Comparison of ENCODE assay signal across 8 cellular contexts in the genomic region with DNA sequence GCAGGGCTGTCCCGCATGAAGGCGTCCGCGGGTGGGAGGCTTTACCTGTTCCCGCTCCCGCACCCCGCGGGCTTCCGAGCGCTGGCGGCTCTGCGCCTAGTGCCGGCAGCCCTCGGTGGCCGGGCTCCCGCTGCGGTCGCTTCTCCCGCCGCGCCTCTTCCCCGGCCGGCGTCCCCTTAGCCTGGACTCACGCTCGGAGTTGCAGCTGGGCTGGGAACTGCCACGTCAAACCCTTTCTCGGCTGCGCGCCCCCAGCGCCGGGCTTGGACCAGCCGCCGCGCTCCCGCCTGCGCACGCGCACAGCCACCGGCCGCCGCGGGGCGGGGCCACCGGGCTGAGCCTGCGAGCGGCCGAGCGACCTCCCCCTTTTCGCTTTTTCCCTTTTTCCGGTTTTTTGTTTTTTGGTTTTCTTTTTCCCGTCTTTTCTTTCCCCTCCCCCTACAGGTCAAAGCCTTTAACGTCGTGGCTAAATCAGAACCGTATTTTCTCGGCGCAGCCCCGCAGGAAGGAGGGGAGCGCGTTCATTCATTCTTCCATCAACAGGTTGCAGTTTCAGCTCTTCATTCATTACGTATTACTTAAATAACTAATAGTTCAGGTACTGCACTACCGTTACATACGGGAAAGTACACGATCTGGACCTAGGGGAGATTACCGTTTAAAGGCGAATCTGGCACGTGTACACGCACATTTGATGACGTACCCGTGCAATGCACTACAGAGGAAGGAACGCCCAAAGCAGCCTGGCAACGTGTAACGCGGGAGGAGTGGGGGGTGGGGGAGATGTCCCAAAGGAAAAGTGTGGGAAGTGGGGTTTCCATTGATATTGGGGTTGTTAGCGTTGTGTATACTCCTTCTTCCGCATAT. TPM values are rescaled to one million over a fixed set of nuclear protein-coding genes. Genes with fewer than 3 reads are reported as not detected.
DNase-seq lines count a peak whose midpoint lies in the region; ATAC-seq and TF ChIP-seq lines count a peak whose summit lies in the region.

A gene with protein sequence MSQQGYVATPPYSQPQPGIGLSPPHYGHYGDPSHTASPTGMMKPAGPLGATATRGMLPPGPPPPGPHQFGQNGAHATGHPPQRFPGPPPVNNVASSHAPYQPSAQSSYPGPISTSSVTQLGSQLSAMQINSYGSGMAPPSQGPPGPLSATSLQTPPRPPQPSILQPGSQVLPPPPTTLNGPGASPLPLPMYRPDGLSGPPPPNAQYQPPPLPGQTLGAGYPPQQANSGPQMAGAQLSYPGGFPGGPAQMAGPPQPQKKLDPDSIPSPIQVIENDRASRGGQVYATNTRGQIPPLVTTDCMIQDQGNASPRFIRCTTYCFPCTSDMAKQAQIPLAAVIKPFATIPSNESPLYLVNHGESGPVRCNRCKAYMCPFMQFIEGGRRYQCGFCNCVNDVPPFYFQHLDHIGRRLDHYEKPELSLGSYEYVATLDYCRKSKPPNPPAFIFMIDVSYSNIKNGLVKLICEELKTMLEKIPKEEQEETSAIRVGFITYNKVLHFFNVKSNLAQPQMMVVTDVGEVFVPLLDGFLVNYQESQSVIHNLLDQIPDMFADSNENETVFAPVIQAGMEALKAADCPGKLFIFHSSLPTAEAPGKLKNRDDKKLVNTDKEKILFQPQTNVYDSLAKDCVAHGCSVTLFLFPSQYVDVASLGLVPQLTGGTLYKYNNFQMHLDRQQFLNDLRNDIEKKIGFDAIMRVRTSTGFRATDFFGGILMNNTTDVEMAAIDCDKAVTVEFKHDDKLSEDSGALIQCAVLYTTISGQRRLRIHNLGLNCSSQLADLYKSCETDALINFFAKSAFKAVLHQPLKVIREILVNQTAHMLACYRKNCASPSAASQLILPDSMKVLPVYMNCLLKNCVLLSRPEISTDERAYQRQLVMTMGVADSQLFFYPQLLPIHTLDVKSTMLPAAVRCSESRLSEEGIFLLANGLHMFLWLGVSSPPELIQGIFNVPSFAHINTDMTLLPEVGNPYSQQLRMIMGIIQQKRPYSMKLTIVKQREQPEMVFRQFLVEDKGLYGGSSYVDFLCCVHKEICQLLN (minus strand): TSS at position 231 of the 867 bp plus-strand sequence. CDS start 2,430 bp downstream, outside the sequence.

- H3K4me1 Mint-ChIP-seq in activated naive CD4-positive, alpha-beta T cell treated with anti-CD3 and anti-CD28 coated beads, Interleukin-2, amount 50 U/mL, for 24 hours: peaks cover 20% of the 10 kb centered on the region

- H3K9me3 Mint-ChIP-seq in activated naive CD4-positive, alpha-beta T cell treated with anti-CD3 and anti-CD28 coated beads, Interleukin-2, amount 50 U/mL, for 24 hours: no peaks in the 10 kb centered on the region

- peak within 1 kb of the TSS; percentile 78 for H2AFZ ChIP-seq in osteoblast (ENCODE audit: low read length)

- H3K36me3 Mint-ChIP-seq in activated naive CD4-positive, alpha-beta T cell treated with anti-CD3 and anti-CD28 coated beads, Interleukin-2, amount 50 U/mL, for 24 hours: peaks cover 8% of the 10 kb centered on the region

- H3K27ac ChIP-seq in osteoblast (ENCODE audit: low read depth, low read length) (peak within 1 kb of the TSS; percentile 99), thoracic aorta (peak within 1 kb of the TSS; percentile 93 to 94)

- no peak for TF ChIP-seq CTCF in osteoblast (IDR thresholded peaks at IDR 0.05; ENCODE audit: extremely low read depth, low read depth, low read length)
- no peak for TF ChIP-seq CTCF in thoracic aorta (IDR thresholded peaks at IDR 0.05)

- peak; percentile 28 for DNase-seq in GM04503 (ENCODE audit: low read depth)
- DNase-seq in HAP-1 (ENCODE audit: low spot score in 2 of 2): peak; percentile 84 to 93
- peak; percentile 84 for DNase-seq in MG63
- DNase-seq in glomerular visceral epithelial cell (ENCODE audit: extremely low spot score): peak; percentile 91
- DNase-seq in osteoblast (ENCODE audit: insufficient read length, low spot score, missing footprints): peak; percentile 98
- DNase-seq in thoracic aorta (ENCODE audit: low spot score): peak; percentile 57

- no peaks in the 10 kb centered on the region for H3K27me3 Mint-ChIP-seq in activated naive CD4-positive, alpha-beta T cell treated with anti-CD3 and anti-CD28 coated beads, Interleukin-2, amount 50 U/mL, for 24 hours

- H3K4me2 ChIP-seq in osteoblast (ENCODE audit: insufficient read depth, low read length): peak within 1 kb of the TSS; percentile 93

- H3K36me3 ChIP-seq in HAP-1 (replicated peaks): peaks cover 21% of the 10 kb centered on the region
- peaks cover 26% of the 10 kb centered on the region for H3K36me3 ChIP-seq in MG63
- H3K36me3 ChIP-seq in osteoblast (ENCODE audit: insufficient read depth, low read length): peaks cover 28% of the 10 kb centered on the region
- H3K36me3 ChIP-seq in thoracic aorta: peaks cover 18% of the 10 kb centered on the region

- peak within 1 kb of the TSS; percentile 99 for H3K4me3 Mint-ChIP-seq in activated naive CD4-positive, alpha-beta T cell treated with anti-CD3 and anti-CD28 coated beads, Interleukin-2, amount 50 U/mL, for 24 hours

- H3K79me2 ChIP-seq in osteoblast (ENCODE audit: insufficient read depth, low read length): peaks cover 48% of the 10 kb centered on the region

- peaks cover 16% of the 10 kb centered on the region for H3K4me1 ChIP-seq in HAP-1
- peaks cover 37% of the 10 kb centered on the region for H3K4me1 ChIP-seq in osteoblast (ENCODE audit: insufficient read depth, low read length)
- peaks cover 26 to 39% of the 10 kb centered on the region in 2 donors for H3K4me1 ChIP-seq in thoracic aorta (ENCODE audit: control insufficient read depth in 1 of 2, low read depth in 2 of 2)

- in situ Hi-C loops in HAP-1 (cut with MboI; ENCODE audit: low sequenced_read_pairs): no loop called here

- no peaks in the 10 kb centered on the region; the same call in 1 of the 2 replicates for H3K9me3 ChIP-seq in HAP-1
- H3K9me3 ChIP-seq in MG63: no peaks in the 10 kb centered on the region
- no peaks in the 10 kb centered on the region for H3K9me3 ChIP-seq in osteoblast (ENCODE audit: low read depth, low read length)
- no peaks in the 10 kb centered on the region for H3K9me3 ChIP-seq in thoracic aorta

- H3K27ac Mint-ChIP-seq in activated naive CD4-positive, alpha-beta T cell treated with anti-CD3 and anti-CD28 coated beads, Interleukin-2, amount 50 U/mL, for 24 hours: peak within 1 kb of the TSS; percentile 100

- H4K20me1 ChIP-seq in osteoblast (ENCODE audit: insufficient read depth, low read length): peaks cover 35% of the 10 kb centered on the region

- H3K27me3 ChIP-seq in HAP-1 (ENCODE audit: low read depth) (no peaks in the 10 kb centered on the region), MG63 (no peaks in the 10 kb centered on the region), osteoblast (ENCODE audit: insufficient read depth, low read length) (no peaks in the 10 kb centered on the region), thoracic aorta (replicated peaks; ENCODE audit: insufficient read depth) (no peaks in the 10 kb centered on the region)

- H3K4me3 ChIP-seq in HAP-1: peak within 1 kb of the TSS; percentile 67
- peak within 1 kb of the TSS; percentile 96 for H3K4me3 ChIP-seq in MG63
- peak within 1 kb of the TSS; percentile 94 for H3K4me3 ChIP-seq in osteoblast (ENCODE audit: insufficient read depth, low read length)
- H3K4me3 ChIP-seq in thoracic aorta: peak within 1 kb of the TSS; percentile 97

- ATAC-seq in SK-N-SH treated with all-trans-retinoic acid at 6 μM for 48 hours (peak; percentile 84), thoracic aorta (ENCODE audit: insufficient number of reproducible peaks, low FRiP score, low read depth) (peak; percentile 90)

TF ChIP-seq in SK-N-SH treated with all-trans-retinoic acid at 6 μM for 48 hours, 23 proteins besides CTCF, POLR2A, EP300 and RAD21:
- TF ChIP-seq RARB (CRISPR knock-in tag; IDR thresholded peaks at IDR 0.05) (no peak), ARNTL (CRISPR knock-in tag; IDR thresholded peaks at IDR 0.05; ENCODE audit: borderline replicate concordance, low read depth) (0 out of 2 replicates have a peak, but pooled peaks have one; percentile 53)
- TF ChIP-seq, protein P1, sequence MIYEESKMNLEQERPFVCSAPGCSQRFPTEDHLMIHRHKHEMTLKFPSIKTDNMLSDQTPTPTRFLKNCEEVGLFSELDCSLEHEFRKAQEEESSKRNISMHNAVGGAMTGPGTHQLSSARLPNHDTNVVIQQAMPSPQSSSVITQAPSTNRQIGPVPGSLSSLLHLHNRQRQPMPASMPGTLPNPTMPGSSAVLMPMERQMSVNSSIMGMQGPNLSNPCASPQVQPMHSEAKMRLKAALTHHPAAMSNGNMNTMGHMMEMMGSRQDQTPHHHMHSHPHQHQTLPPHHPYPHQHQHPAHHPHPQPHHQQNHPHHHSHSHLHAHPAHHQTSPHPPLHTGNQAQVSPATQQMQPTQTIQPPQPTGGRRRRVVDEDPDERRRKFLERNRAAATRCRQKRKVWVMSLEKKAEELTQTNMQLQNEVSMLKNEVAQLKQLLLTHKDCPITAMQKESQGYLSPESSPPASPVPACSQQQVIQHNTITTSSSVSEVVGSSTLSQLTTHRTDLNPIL (CRISPR knock-in tag; IDR thresholded peaks at IDR 0.05; ENCODE audit: low read depth): 0 out of 2 replicates have a peak, but pooled peaks have one; percentile 38
TF ChIP-seq in SK-N-SH treated with all-trans-retinoic acid at 6 μM for 48 hours: peak in this region for 2.

RNA-seq across cellular contexts. Expression of the gene that starts here (rescaled TPM):
- total RNA-seq in MG63 (2014; rRNA removed; shearing (Covaris generic); ENCODE audit: low replicate concordance): 19.2 and 26.6 TPM in 2 replicates
- total RNA-seq in osteoblast (111 and 116 TPM in 2 replicates), thoracic aorta (100 to 1,000 TPM in 1 of 2 donors, 10 to 100 TPM in 1; 97.7 to 108 TPM)

Comparison
In these comparisons a context has a peak if more than half of its experiments do, and no peak if none do; other contexts are left out.
1. Peak in every context shown above with its lines: DNase-seq, ATAC-seq, H3K4me3 ChIP-seq and H3K27ac ChIP-seq.
2. DNase-seq: peak in every context shown above with its lines; median percentile 98 in osteoblast; 91 in glomerular visceral epithelial cell; 88 in HAP-1; 84 in MG63; 57 in thoracic aorta; 28 in GM04503.